ENCODE assay signal across 8 cellular contexts in genomic region chr14:51094282-51094821, GRCh38. TPM values are rescaled to one million over a fixed set of nuclear protein-coding genes. Genes with fewer than 3 reads are reported as not detected.
DNase-seq lines count a peak whose midpoint lies in the region; ATAC-seq and TF ChIP-seq lines count a peak whose summit lies in the region.

No MANE protein-coding gene starts in this region.

- ATAC-seq in GM18909 (IDR thresholded peaks at IDR 0.05; ENCODE audit: poor library complexity, unreplicated experiment), result no peak
- ATAC-seq in HG03039 (IDR thresholded peaks at IDR 0.05; ENCODE audit: unreplicated experiment), result no peak

- no peak overlapping the region for H3K27ac ChIP-seq in HUES48 (ENCODE audit: low read depth, low read length)

- DNase-seq in COLO668 (lab: John Stamatoyannopoulos, UW; ENCODE audit: unreplicated experiment), result peak; percentile 60
- DNase-seq in activated T-cell treated with anti-CD3 and anti-CD28 coated beads, Interleukin-2, amount 50 U/mL, for 1 hour, result peak; percentile 37
- DNase-seq in glutamatergic neuron, result peak; percentile 37
- DNase-seq in progenitor cell of endocrine pancreas (ENCODE audit: low spot score, unreplicated experiment), result no peak
- DNase-seq in 8988T, result no peak

- H3K9me3 ChIP-seq in HUES48 (ENCODE audit: control insufficient read depth, insufficient read depth, low read length), result no peaks in the 10 kb centered on the region

- H3K27me3 ChIP-seq in HUES48 (ENCODE audit: control insufficient read depth, insufficient read depth, low read length), result peaks cover 55% of the 10 kb centered on the region

- H3K4me3 Mint-ChIP-seq in glutamatergic neuron (ENCODE audit: unreplicated experiment), result peak overlapping the region; percentile 80
- H3K4me3 Mint-ChIP-seq in progenitor cell of endocrine pancreas (ENCODE audit: low read depth), result peak overlapping the region; percentile 83

- no peaks in the 10 kb centered on the region for H3K36me3 ChIP-seq in HUES48 (ENCODE audit: control insufficient read depth, insufficient read depth, low read length)

- TF ChIP-seq CTCF in glutamatergic neuron (IDR thresholded peaks at IDR 0.05; ENCODE audit: partially characterized antibody, unreplicated experiment), result no peak
- TF ChIP-seq CTCF in progenitor cell of endocrine pancreas (IDR thresholded peaks at IDR 0.05; ENCODE audit: unreplicated experiment), result no peak

- no peaks in the 10 kb centered on the region for H3K36me3 Mint-ChIP-seq in glutamatergic neuron (ENCODE audit: unreplicated experiment)
- no peaks in the 10 kb centered on the region for H3K36me3 Mint-ChIP-seq in progenitor cell of endocrine pancreas (ENCODE audit: insufficient read depth)

- H3K4me1 ChIP-seq in HUES48 (ENCODE audit: control insufficient read depth, insufficient read depth, low read length), result peaks cover 15% of the 10 kb centered on the region

- H3K9ac ChIP-seq in HUES48 (ENCODE audit: low read depth, low read length), result no peak overlapping the region

- H3K27me3 Mint-ChIP-seq in glutamatergic neuron (ENCODE audit: unreplicated experiment), result peaks cover 14% of the 10 kb centered on the region
- H3K27me3 Mint-ChIP-seq in progenitor cell of endocrine pancreas, result peaks cover 67% of the 10 kb centered on the region

- peaks cover 12% of the 10 kb centered on the region for H3K4me1 Mint-ChIP-seq in glutamatergic neuron (ENCODE audit: low read depth, unreplicated experiment)
- H3K4me1 Mint-ChIP-seq in progenitor cell of endocrine pancreas (ENCODE audit: low read depth), result peaks cover 8% of the 10 kb centered on the region

- H3K9me3 Mint-ChIP-seq in glutamatergic neuron (ENCODE audit: unreplicated experiment) (peaks cover 3% of the 10 kb centered on the region), progenitor cell of endocrine pancreas (ENCODE audit: low read depth) (no peaks in the 10 kb centered on the region)

- H3K4me3 ChIP-seq in HUES48 (ENCODE audit: low read depth, low read length), result peak overlapping the region; percentile 81

- H3K27ac Mint-ChIP-seq in glutamatergic neuron (ENCODE audit: unreplicated experiment), result no peak overlapping the region
- H3K27ac Mint-ChIP-seq in progenitor cell of endocrine pancreas, result peak overlapping the region; percentile 52

RNA-seq across cellular contexts. Expression of gene TRIM9, which starts 0.6 kb away (rescaled TPM):
- total RNA-seq in glutamatergic neuron (ENCODE audit: unreplicated experiment), result 11.9 TPM
- 1.7 and 2.6 TPM in 2 replicates for total RNA-seq in progenitor cell of endocrine pancreas

Comparison
In these comparisons a context has a peak if more than half of its experiments do, and no peak if none do; other contexts are left out.
1. DNase-seq: peak in COLO668 (single experiment), activated T-cell treated with anti-CD3 and anti-CD28 coated beads, Interleukin-2, amount 50 U/mL, for 1 hour (single experiment) and glutamatergic neuron (single experiment); none in progenitor cell of endocrine pancreas (single experiment) and 8988T (single experiment).